In the genomic region with DNA sequence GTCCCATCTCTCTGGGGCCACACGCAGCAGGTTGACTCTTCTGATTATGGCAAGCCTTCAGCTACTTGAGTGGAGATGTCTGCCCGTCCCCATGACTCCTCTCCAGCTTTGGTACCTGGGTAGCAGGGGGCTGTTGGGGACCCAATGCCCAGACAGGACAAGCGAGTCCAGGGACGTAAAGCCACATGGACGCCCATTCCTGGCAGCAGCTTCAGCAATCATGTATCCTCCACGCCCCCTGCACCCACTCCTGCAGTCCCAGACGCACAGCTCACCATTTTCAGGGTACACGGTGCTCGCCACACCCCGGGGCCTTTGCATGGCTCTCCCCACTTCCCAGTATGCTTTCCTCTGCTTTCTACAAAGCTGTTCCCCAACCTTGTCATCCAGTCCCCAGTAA, we compare ENCODE assay signal across 17 cellular contexts. TPM values are rescaled to one million over a fixed set of nuclear protein-coding genes. Genes with fewer than 3 reads are reported as not detected.
DNase-seq lines count a peak whose midpoint lies in the region; ATAC-seq and TF ChIP-seq lines count a peak whose summit lies in the region.
"Had no signal": no experiment of that assay in that cellular context is flagged by ENCODE, and none has a peak within 500 bp of the region (broad histone marks: within the 10 kb centered on the region; RNA-seq: fewer than 3 reads in every experiment).

No MANE protein-coding gene starts in this region.

- WGBS in testis, 2 donors: 89 to 96% methylated on average over 7 to 10 of the region's 10 CpGs

- H3K27me3 ChIP-seq in dorsolateral prefrontal cortex (no peaks in the 10 kb centered on the region), lower lobe of right lung (ENCODE audit: low read depth) (peaks cover 3% of the 10 kb centered on the region), testis (no peaks in the 10 kb centered on the region)
- H3K27me3 ChIP-seq: BLaER1 treated with 17β-estradiol and CSF1 and Interleukin-3, amounts not matched to agents 10 nM and 100 nM had no signal

- H3K36me3 ChIP-seq in lower lobe of right lung (no peaks in the 10 kb centered on the region), testis (ENCODE audit: low read depth, missing control alignments) (no peaks in the 10 kb centered on the region)
- H3K36me3 ChIP-seq: BLaER1 treated with 17β-estradiol and CSF1 and Interleukin-3, amounts not matched to agents 10 nM and 100 nM had no signal

- DNase-seq in T-helper 17 cell: no peak
- DNase-seq in dorsolateral prefrontal cortex: peak in 7 of 10 donors; percentile 20 to 43 (median 27)
- peak; percentile 21 for DNase-seq in lower lobe of right lung
- DNase-seq in substantia nigra (lab: John Stamatoyannopoulos, UW): no peak
- DNase-seq in testis: no peak
- DNase-seq in cardiac septum (ENCODE audit: low spot score): no peak
- no peak for DNase-seq in globus pallidus (ENCODE audit: low spot score)
- DNase-seq: ACHN; CD4-positive, CD25-positive, alpha-beta regulatory T cell; DMS53; GF-D8 had no signal

- no peak overlapping the region for H3K4me3 ChIP-seq in dorsolateral prefrontal cortex
- H3K4me3 ChIP-seq in lower lobe of right lung: no peak overlapping the region
- H3K4me3 ChIP-seq in testis: no peak overlapping the region
- H3K4me3 ChIP-seq: BLaER1 treated with 17β-estradiol and CSF1 and Interleukin-3, amounts not matched to agents 10 nM and 100 nM; GM23248 had no signal

- peaks cover 3% of the 10 kb centered on the region for H3K4me1 Mint-ChIP-seq in T-helper 17 cell
- H3K4me1 Mint-ChIP-seq: CD4-positive, CD25-positive, alpha-beta regulatory T cell had no signal

- H3K9me3 ChIP-seq in T-helper 17 cell (ENCODE audit: control insufficient read depth, low read length, poor library complexity, severe bottlenecking): no peaks in the 10 kb centered on the region
- no peaks in the 10 kb centered on the region for H3K9me3 ChIP-seq in lower lobe of right lung
- H3K9me3 ChIP-seq in testis: no peaks in the 10 kb centered on the region
- H3K9me3 ChIP-seq: BLaER1 treated with 17β-estradiol and CSF1 and Interleukin-3, amounts not matched to agents 10 nM and 100 nM had no signal

- H3K4me3 Mint-ChIP-seq in T-helper 17 cell: no peak overlapping the region
- H3K4me3 Mint-ChIP-seq: CD4-positive, CD25-positive, alpha-beta regulatory T cell had no signal

- no peak for TF ChIP-seq POLR2A in testis (IDR thresholded peaks at IDR 0.05)

- ATAC-seq in T-helper 17 cell (no peak), lower lobe of right lung (no peak), HG03097 (IDR thresholded peaks at IDR 0.05; ENCODE audit: low FRiP score, unreplicated experiment) (no peak)
- ATAC-seq: HCT116 had no signal

- H3K27ac ChIP-seq in dorsolateral prefrontal cortex (peak overlapping the region; percentile 72 to 100 (median 97)), lower lobe of right lung (no peak overlapping the region), substantia nigra (ENCODE audit: low read depth, low read length, poor library complexity, severe bottlenecking) (peak overlapping the region; percentile 100), testis (no peak overlapping the region)
- H3K27ac ChIP-seq: BLaER1 treated with 17β-estradiol and CSF1 and Interleukin-3, amounts not matched to agents 10 nM and 100 nM; GM23248 had no signal

- TF ChIP-seq CTCF in dorsolateral prefrontal cortex (IDR thresholded peaks at IDR 0.05 in 54 of 56, conservative IDR thresholded peaks at IDR 0.05 in 2 of 56; ENCODE audit: low read depth in 1 of 56, partially characterized antibody in 56 of 56): no peak
- no peak for TF ChIP-seq CTCF in lower lobe of right lung (IDR thresholded peaks at IDR 0.05)
- TF ChIP-seq CTCF in testis (IDR thresholded peaks at IDR 0.05): no peak

- peaks cover 52% of the 10 kb centered on the region for H3K27me3 Mint-ChIP-seq in T-helper 17 cell
- H3K27me3 Mint-ChIP-seq: CD4-positive, CD25-positive, alpha-beta regulatory T cell had no signal

- H3K4me1 ChIP-seq in lower lobe of right lung (no peaks in the 10 kb centered on the region), testis (peaks cover 6% of the 10 kb centered on the region)
- H3K4me1 ChIP-seq: BLaER1 treated with 17β-estradiol and CSF1 and Interleukin-3, amounts not matched to agents 10 nM and 100 nM had no signal

- H3K27ac Mint-ChIP-seq in T-helper 17 cell: peak overlapping the region; percentile 24
- H3K27ac Mint-ChIP-seq: CD4-positive, CD25-positive, alpha-beta regulatory T cell had no signal

- intact Hi-C loops in dorsolateral prefrontal cortex (cut with DNase I): loop anchor here in 1 of 2 donors (2.0 kb wide), 1 partner anchor 17 kb away; no protein-coding TSS in a partner anchor
- intact Hi-C loops in lower lobe of right lung (cut with DNase I): no loop called here
- intact Hi-C loops in testis (cut with DNase I; ENCODE audit: low total_unique reads): no loop called here
- intact Hi-C loops in cardiac septum (cut with DNase I): no loop called here

- peaks cover under 1% of the 10 kb centered on the region for H3K36me3 Mint-ChIP-seq in T-helper 17 cell (ENCODE audit: low read depth)
- H3K36me3 Mint-ChIP-seq: CD4-positive, CD25-positive, alpha-beta regulatory T cell had no signal

RNA-seq across cellular contexts. Expression of a gene that starts 22.0 kb away (rescaled TPM):
- total RNA-seq in T-helper 17 cell (not detected), dorsolateral prefrontal cortex (10 to 100 TPM; 27.0 to 85.8 (median 42.8) TPM), lower lobe of right lung (not detected), testis (under 1 TPM in 1 of 2 donors, not detected in 1; 0.62 TPM), cardiac septum (not detected)
- 0.50 TPM for polyA plus RNA-seq in testis (ENCODE audit: insufficient read depth, low read depth, low replicate concordance)
- total RNA-seq: A172; CD4-positive, CD25-positive, alpha-beta regulatory T cell; GM23248; HT1080 had no signal
- polyA plus RNA-seq: CD4-positive, CD25-positive, alpha-beta regulatory T cell; GM23248 had no signal

Comparison
In these comparisons a context has a peak if more than half of its experiments do, and no peak if none do; other contexts are left out.
1. DNase-seq: peak in dorsolateral prefrontal cortex (7 of 10) and lower lobe of right lung (single experiment); none in T-helper 17 cell (0 of 3), substantia nigra (0 of 49), testis (single experiment), cardiac septum (single experiment) and globus pallidus (single experiment).
2. H3K27ac ChIP-seq: peak in dorsolateral prefrontal cortex (59 of 59) and substantia nigra (single experiment); none in lower lobe of right lung (single experiment) and testis (0 of 2).
3. RNA of a gene that starts 22.0 kb away (total RNA-seq): 27.0 to 85.8 TPM in dorsolateral prefrontal cortex; 0.62 TPM in testis, not detected in T-helper 17 cell, not detected in lower lobe of right lung (single experiment) and not detected in cardiac septum (single experiment); every median in the first group is over 10 times any median in the second.